Comparison of ENCODE assay signal across 14 cellular contexts in genomic region chr18:22224339-22224738, GRCh38. TPM values are rescaled to one million over a fixed set of nuclear protein-coding genes. Genes with fewer than 3 reads are reported as not detected.
"Had no signal": no experiment of that assay in that cellular context is flagged by ENCODE, and none has a peak within 500 bp of the region (broad histone marks: within the 10 kb centered on the region; RNA-seq: fewer than 3 reads in every experiment).

No MANE protein-coding gene starts in this region.

- H3K4me3 ChIP-seq: lower lobe of right lung, suprapubic skin had no signal

- H3K36me3 ChIP-seq: lower lobe of right lung, suprapubic skin had no signal

- H3K27ac ChIP-seq: lower lobe of right lung, suprapubic skin, VCaP had no signal

- H3K9me3 ChIP-seq: lower lobe of right lung, suprapubic skin had no signal

- DNase-seq: activated CD4-positive, CD25-positive, alpha-beta regulatory T cell treated with anti-CD3 and anti-CD28 coated beads, Interleukin-2, amount 50 U/mL, for 72 hours; activated effector memory CD4-positive, alpha-beta T cell treated with anti-CD3 and anti-CD28 coated beads, Interleukin-2, amount 50 U/mL, for 16 hours; activated naive CD4-positive, alpha-beta T cell treated with anti-CD3 and anti-CD28 coated beads, Interleukin-2, amount 50 U/mL, for 16 hours; cerebellar nuclear complex; effector CD4-positive, alpha-beta T cell; hippocampal formation; nephron progenitor cell; posterior cingulate gyrus; stimulated activated CD4-positive, alpha-beta T cell treated with anti-CD3 and anti-CD28 coated beads, Interleukin-2, amount 100 ng/mL, for 24 hours; T-helper 2 cell had no signal

RNA-seq across cellular contexts. Expression of gene GATA6, which starts 55.0 kb away (rescaled TPM):
- total RNA-seq: activated CD8-positive, alpha-beta memory T cell treated with anti-CD3 and anti-CD28 coated beads for 36 hours had no signal
